ENCODE assay signal across 1 cellular context in genomic region chr5:132463808-132464154, GRCh38.
A peak's percentile ranks its signal among the peaks of the same experiment; 100 is the strongest.
TF ChIP-seq lines count a peak whose summit lies in the region.

No MANE protein-coding gene starts in this region.

TF ChIP-seq in H1, 55 proteins besides CTCF, POLR2A, EP300 and RAD21:
- TF ChIP-seq SP4 (IDR thresholded peaks at IDR 0.05; ENCODE audit: low read length) (no peak), SP1 (IDR thresholded peaks at IDR 0.05; ENCODE audit: low read depth, low read length) (0 out of 2 replicates have a peak, but pooled peaks have one; percentile 50), HDAC2 (IDR thresholded peaks at IDR 0.05; ENCODE audit: borderline replicate concordance in 1 of 2, low read depth in 2 of 2, low read length in 2 of 2) (no peak)
